10 cellular contexts compared by ENCODE assay signal in genomic region chr1:91617242-91617837, GRCh38.
DNase-seq lines count a peak whose midpoint lies in the region; ATAC-seq and TF ChIP-seq lines count a peak whose summit lies in the region.
"Had no signal": no experiment of that assay in that cellular context is flagged by ENCODE, and none has a peak within 500 bp of the region (broad histone marks: within the 10 kb centered on the region; RNA-seq: fewer than 3 reads in every experiment).

No MANE protein-coding gene starts in this region.

- H3K4me3 Mint-ChIP-seq in nephron progenitor cell, result no peak overlapping the region

- no peak overlapping the region for H3K27ac Mint-ChIP-seq in nephron progenitor cell

- H3K9me3 Mint-ChIP-seq in nephron progenitor cell, result no peaks in the 10 kb centered on the region

- H3K4me1 Mint-ChIP-seq in nephron progenitor cell, result peaks cover 9% of the 10 kb centered on the region

- TF ChIP-seq CTCF in GM12864 (IDR thresholded peaks at IDR 0.05; ENCODE audit: low read depth, low read length, missing control alignments), result peak; percentile 29
- TF ChIP-seq CTCF in nephron progenitor cell (IDR thresholded peaks at IDR 0.05), result no peak

- no peak for DNase-seq in GM12864 (ENCODE audit: low read depth)
- DNase-seq in NCI-H1092 treated with DMSO at 0.1 percent for 48 hours (lab: John Stamatoyannopoulos, UW), result peak; percentile 59
- DNase-seq in brain pericyte (ENCODE audit: low read depth, low spot score), result peak; percentile 58
- peak; percentile 19 for DNase-seq in nephron progenitor cell
- DNase-seq in GDM1 (lab: John Stamatoyannopoulos, UW), result no peak
- DNase-seq in NCI-H446 (lab: John Stamatoyannopoulos, UW), result no peak
- DNase-seq: NCI-H1436 treated with DMSO at 0.1 percent for 48 hours had no signal

- no peak for ATAC-seq in GM18498 (IDR thresholded peaks at IDR 0.05; ENCODE audit: unreplicated experiment)
- no peak for ATAC-seq in GM19023 (IDR thresholded peaks at IDR 0.05; ENCODE audit: unreplicated experiment)

- H3K27me3 Mint-ChIP-seq in nephron progenitor cell (ENCODE audit: low read depth, poor library complexity), result peaks cover 18% of the 10 kb centered on the region

- no peaks in the 10 kb centered on the region for H3K36me3 Mint-ChIP-seq in nephron progenitor cell (ENCODE audit: low read depth)

- H3K4me3 ChIP-seq in GM12864 (ENCODE audit: low read depth, low read length), result no peak overlapping the region
- H3K4me3 ChIP-seq: dorsolateral prefrontal cortex had no signal

Comparison
In these comparisons a context has a peak if more than half of its experiments do, and no peak if none do; other contexts are left out.
1. DNase-seq: peak in NCI-H1092 treated with DMSO at 0.1 percent for 48 hours (single experiment), brain pericyte (single experiment) and nephron progenitor cell (single experiment); none in GM12864 (single experiment), GDM1 (single experiment) and NCI-H446 (0 of 2).